In the genomic region with DNA sequence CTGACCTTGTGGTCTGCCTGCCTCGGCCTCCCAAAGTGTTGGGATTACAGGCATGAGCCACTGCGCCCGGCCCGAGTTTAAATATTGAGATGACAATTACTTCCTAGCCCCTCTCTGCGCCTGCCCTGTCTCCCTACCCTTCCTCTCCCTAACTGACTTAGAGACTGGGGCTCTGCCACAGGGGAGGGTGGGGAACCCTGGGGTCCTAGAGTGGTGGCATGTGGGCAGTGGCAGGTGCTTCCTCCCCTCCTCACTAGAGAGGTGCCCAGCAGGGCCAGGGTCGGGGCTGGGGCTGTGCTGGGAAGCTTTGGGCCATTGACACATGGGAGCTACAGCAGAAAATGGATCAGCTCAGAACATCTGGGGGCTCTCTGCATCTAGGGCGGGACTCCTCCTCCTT, we compare ENCODE assay signal across 21 cellular contexts. TPM values are rescaled to one million over a fixed set of nuclear protein-coding genes. Genes with fewer than 3 reads are reported as not detected.
A peak's percentile ranks its signal among the peaks of the same experiment; 100 is the strongest.
DNase-seq lines count a peak whose midpoint lies in the region; ATAC-seq and TF ChIP-seq lines count a peak whose summit lies in the region.
"Had no signal": no experiment of that assay in that cellular context is flagged by ENCODE, and none has a peak within 500 bp of the region (broad histone marks: within the 10 kb centered on the region; RNA-seq: fewer than 3 reads in every experiment).

No MANE protein-coding gene starts in this region.

- H2AFZ ChIP-seq in hepatocyte, result no peak overlapping the region
- H2AFZ ChIP-seq in osteoblast (ENCODE audit: low read length), result no peak overlapping the region
- H2AFZ ChIP-seq: GM23248 had no signal

- WGBS in hepatocyte (ENCODE audit: low lambda C conversion rate, missing lambda C conversion rate), result 92% methylated on average over 7 of the region's 7 CpGs
- WGBS in body of pancreas, 2 donors, result 78 to 94% methylated on average over 3 to 7 of the region's 7 CpGs

- H3K27me3 ChIP-seq in Peyer's patch, result no peaks in the 10 kb centered on the region
- H3K27me3 ChIP-seq in hepatocyte, result no peaks in the 10 kb centered on the region
- H3K27me3 ChIP-seq in osteoblast (ENCODE audit: insufficient read depth, low read length), result peaks cover 7% of the 10 kb centered on the region
- H3K27me3 ChIP-seq in body of pancreas, result no peaks in the 10 kb centered on the region

- no peak for TF ChIP-seq POLR2A in Peyer's patch (IDR thresholded peaks at IDR 0.05)
- TF ChIP-seq POLR2A in body of pancreas (IDR thresholded peaks at IDR 0.05), result no peak

- DNase-seq in AG08396 (ENCODE audit: low spot score) (peak; percentile 1), Peyer's patch (no peak), hepatocyte (ENCODE audit: low spot score) (no peak), osteoblast (ENCODE audit: insufficient read length, low spot score, missing footprints) (peak; percentile 15), NCI-H2227 (lab: John Stamatoyannopoulos, UW; ENCODE audit: unreplicated experiment) (no peak), NCI-H1417 treated with DMSO at 0.1 percent for 48 hours (lab: John Stamatoyannopoulos, UW) (no peak), body of pancreas (no peak), KBM-7 (no peak)
- DNase-seq: 8988T; CD4-positive, alpha-beta memory T cell; DMS79 treated with DMSO at 0.1 percent for 48 hours; GF-D8; GM23248; IMR-90; KG1 had no signal

- no peaks in the 10 kb centered on the region for H3K9me2 ChIP-seq in hepatocyte (replicated peaks; ENCODE audit: insufficient read depth)

- intact Hi-C loops in body of pancreas (cut with DNase I), result no loop called here

- H3K4me1 ChIP-seq in Peyer's patch (peaks cover 0 to 14% (median 0%) of the 10 kb centered on the region in 4 donors), hepatocyte (ENCODE audit: insufficient read depth) (no peaks in the 10 kb centered on the region), osteoblast (ENCODE audit: insufficient read depth, low read length) (no peaks in the 10 kb centered on the region), body of pancreas (peaks cover 14% of the 10 kb centered on the region)
- H3K4me1 ChIP-seq: HAP-1 had no signal

- H3K79me2 ChIP-seq in hepatocyte, result no peaks in the 10 kb centered on the region
- no peaks in the 10 kb centered on the region for H3K79me2 ChIP-seq in osteoblast (ENCODE audit: insufficient read depth, low read length)

- H3K4me3 ChIP-seq in Peyer's patch (no peak overlapping the region), hepatocyte (no peak overlapping the region), osteoblast (ENCODE audit: insufficient read depth, low read length) (no peak overlapping the region), body of pancreas (no peak overlapping the region)
- H3K4me3 ChIP-seq: GM23248, HAP-1 had no signal

- TF ChIP-seq CTCF in Peyer's patch (IDR thresholded peaks at IDR 0.05) (no peak), hepatocyte (IDR thresholded peaks at IDR 0.05; ENCODE audit: poor library complexity) (no peak), osteoblast (IDR thresholded peaks at IDR 0.05; ENCODE audit: extremely low read depth, low read depth, low read length) (no peak), body of pancreas (IDR thresholded peaks at IDR 0.05) (no peak)

- H3K9me3 ChIP-seq in Peyer's patch (no peaks in the 10 kb centered on the region), hepatocyte (ENCODE audit: low read depth) (no peaks in the 10 kb centered on the region), osteoblast (ENCODE audit: low read depth, low read length) (peaks cover 2% of the 10 kb centered on the region), body of pancreas (no peaks in the 10 kb centered on the region)
- H3K9me3 ChIP-seq: HAP-1 had no signal

- no peak for ATAC-seq in body of pancreas

- in situ Hi-C loops in KBM-7 (cut with MboI; ENCODE audit: low pct_unique_long_range_greater_than_20kb, low sequenced_read_pairs), result no loop called here

- H3K4me2 ChIP-seq in hepatocyte (no peak overlapping the region), osteoblast (ENCODE audit: insufficient read depth, low read length) (no peak overlapping the region)

- H3K36me3 ChIP-seq in Peyer's patch (no peaks in the 10 kb centered on the region), hepatocyte (replicated peaks; ENCODE audit: insufficient read depth, low read depth) (no peaks in the 10 kb centered on the region), osteoblast (ENCODE audit: insufficient read depth, low read length) (no peaks in the 10 kb centered on the region), body of pancreas (replicated peaks in 1 of 2; ENCODE audit: insufficient read depth in 1 of 2, low read depth in 2 of 2) (no peaks in the 10 kb centered on the region)
- H3K36me3 ChIP-seq: HAP-1 had no signal

- H3K27ac ChIP-seq in Peyer's patch (peak overlapping the region in 3 of 4 donors; percentile 36 to 88 (median 83)), hepatocyte (peak overlapping the region; percentile 73), osteoblast (ENCODE audit: low read depth, low read length) (no peak overlapping the region), body of pancreas (no peak overlapping the region)
- H3K27ac ChIP-seq: GM23248, HL-60 had no signal

- no peaks in the 10 kb centered on the region for H4K20me1 ChIP-seq in hepatocyte (ENCODE audit: insufficient read depth, poor library complexity, severe bottlenecking)
- no peaks in the 10 kb centered on the region for H4K20me1 ChIP-seq in osteoblast (ENCODE audit: insufficient read depth, low read length)

RNA-seq across cellular contexts. Expression of a gene that starts 7.0 kb away (rescaled TPM):
- total RNA-seq in Peyer's patch (10 to 100 TPM in 3 of 4 donors, 1 to 10 TPM in 1; 3.3 to 35.4 (median 25.3) TPM), hepatocyte (3.2 and 4.6 TPM in 2 replicates), osteoblast (under 0.01 TPM in 2 replicates), body of pancreas (1 to 10 TPM; 6.2 to 7.3 TPM)
- 16.3 and 18.3 TPM in 2 replicates for polyA plus RNA-seq in hepatocyte
- total RNA-seq: CD4-positive, alpha-beta memory T cell; GM23248; HT1080; IMR-90 had no signal
- polyA plus RNA-seq: CD14-positive monocyte; CD4-positive, alpha-beta memory T cell; GM23248 had no signal

RNA-seq across cellular contexts. Expression of a gene that starts 13.1 kb away (rescaled TPM):
- total RNA-seq in Peyer's patch, result 1 to 10 TPM; 4.1 to 7.0 (median 5.2) TPM
- total RNA-seq in hepatocyte, result 3.9 TPM in 2 replicates
- polyA plus RNA-seq in hepatocyte, result 4.2 and 4.3 TPM in 2 replicates
- 4.7 and 5.8 TPM in 2 replicates for total RNA-seq in osteoblast
- total RNA-seq in body of pancreas, result 1 to 10 TPM; 6.2 to 7.9 TPM

RNA-seq across cellular contexts. Expression of a gene that starts 27.7 kb away (rescaled TPM):
- total RNA-seq in Peyer's patch (100 to 1,000 TPM in 2 of 4 donors, 10 to 100 TPM in 2; 60.9 to 272 (median 113) TPM), hepatocyte (35.8 and 49.1 TPM in 2 replicates), osteoblast (31.2 and 42.0 TPM in 2 replicates), body of pancreas (10 to 100 TPM; 54.7 to 60.7 TPM)
- polyA plus RNA-seq in hepatocyte, result 91.7 and 135 TPM in 2 replicates

RNA-seq across cellular contexts. Expression of a gene that starts 35.5 kb away (rescaled TPM):
- total RNA-seq in Peyer's patch (10 to 100 TPM in 3 of 4 donors, 1 to 10 TPM in 1; 8.8 to 22.3 (median 15.4) TPM), hepatocyte (54.0 and 57.5 TPM in 2 replicates), osteoblast (115 TPM in 2 replicates), body of pancreas (10 to 100 TPM; 34.9 to 43.6 TPM)
- 70.3 and 98.9 TPM in 2 replicates for polyA plus RNA-seq in hepatocyte

RNA-seq across cellular contexts. Expression of a gene that starts 46.7 kb away (rescaled TPM):
- total RNA-seq in Peyer's patch, result 100 to 1,000 TPM in 3 of 4 donors, 10 to 100 TPM in 1; 85.8 to 694 (median 395) TPM
- 1.9 and 4.9 TPM in 2 replicates for total RNA-seq in hepatocyte
- polyA plus RNA-seq in hepatocyte, result 9.4 and 10.6 TPM in 2 replicates
- total RNA-seq in osteoblast, result not detected in 2 replicates
- 1 to 10 TPM in 1 of 2 donors, under 1 TPM in 1; 0.52 to 3.0 TPM for total RNA-seq in body of pancreas
- total RNA-seq: CD4-positive, alpha-beta memory T cell; GM23248; H4; HT1080; IMR-90 had no signal
- polyA plus RNA-seq: BJ; CD14-positive monocyte; CD4-positive, alpha-beta memory T cell; GM23248 had no signal

Comparison
In these comparisons a context has a peak if more than half of its experiments do, and no peak if none do; other contexts are left out.
1. DNase-seq: peak in AG08396 (single experiment) and osteoblast (single experiment); none in Peyer's patch (0 of 3), hepatocyte (single experiment), NCI-H2227 (single experiment), NCI-H1417 treated with DMSO at 0.1 percent for 48 hours (single experiment), body of pancreas (0 of 4) and KBM-7 (single experiment).
2. H3K27ac ChIP-seq: peak in Peyer's patch (3 of 4) and hepatocyte (single experiment); none in osteoblast (single experiment) and body of pancreas (0 of 4).